In the genomic region with DNA sequence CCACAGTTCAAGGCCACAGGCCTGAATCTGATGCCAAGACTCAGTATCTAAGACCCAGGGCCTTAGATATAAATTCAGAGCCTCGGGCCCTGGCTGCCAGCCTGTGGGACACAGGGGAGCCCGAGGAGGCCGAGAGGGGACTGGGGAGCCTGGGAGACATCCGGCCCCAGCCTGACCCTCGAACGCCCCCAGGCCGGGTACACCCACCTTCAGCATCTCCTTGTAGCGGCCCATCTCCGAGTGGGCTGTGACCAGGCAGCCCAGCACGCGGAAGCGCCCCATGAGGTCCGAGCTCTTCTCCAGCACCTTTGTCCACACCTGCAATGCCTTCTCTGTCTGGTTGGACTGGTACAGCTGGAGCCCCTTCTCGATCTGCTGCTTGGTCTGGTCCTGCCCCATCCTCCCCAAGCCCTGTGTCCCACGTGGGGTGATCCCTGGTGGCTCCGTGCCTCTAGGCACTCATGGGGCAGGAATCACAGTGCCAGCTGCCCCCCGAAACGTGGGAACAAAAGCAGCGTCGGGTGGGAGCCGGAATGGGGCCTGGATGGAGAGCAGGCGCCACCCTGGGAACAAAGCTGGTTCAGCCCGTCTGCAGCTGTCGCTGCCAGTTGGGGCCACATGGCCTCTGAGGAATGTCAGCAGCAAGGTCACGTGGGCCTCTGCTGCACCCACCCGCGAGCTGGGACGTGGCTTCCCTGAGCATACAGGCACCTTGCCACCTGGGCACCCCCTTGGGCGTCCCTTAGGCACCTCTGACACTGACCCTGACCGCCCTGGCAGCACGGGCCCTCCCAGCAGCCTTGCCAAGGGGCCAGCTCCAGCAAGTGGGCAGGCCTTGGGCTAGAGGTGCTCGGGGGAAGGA, we compare ENCODE assay signal across 2 cellular contexts.
TF ChIP-seq lines count a peak whose summit lies in the region.

A gene (minus strand): TSS at position 571 of the 862 bp plus-strand sequence. CDS start 172 bp downstream, at position 399.

TF ChIP-seq in SK-N-SH treated with all-trans-retinoic acid at 6 μM for 48 hours, 23 proteins besides CTCF, POLR2A, EP300 and RAD21:
- no peak for TF ChIP-seq TCF4 (CRISPR knock-in tag; IDR thresholded peaks at IDR 0.05; ENCODE audit: borderline replicate concordance)
- TF ChIP-seq CSDC2 (CRISPR knock-in tag; IDR thresholded peaks at IDR 0.05), result no peak

TF ChIP-seq in SK-N-SH, 30 proteins besides CTCF, POLR2A, EP300 and RAD21:
- TF ChIP-seq RFX5 (IDR thresholded peaks at IDR 0.05; ENCODE audit: low read length) (no peak), TCF12 (IDR thresholded peaks at IDR 0.05) (no peak), GABPA (IDR thresholded peaks at IDR 0.05; ENCODE audit: low read depth) (no peak), SIN3A (IDR thresholded peaks at IDR 0.05; ENCODE audit: borderline replicate concordance, low read depth, low read length) (no peak), RXRA (IDR thresholded peaks at IDR 0.05; ENCODE audit: borderline replicate concordance, low read depth) (no peak), JUND (IDR thresholded peaks at IDR 0.05) (no peak), POLR2AphosphoS5 (IDR thresholded peaks at IDR 0.05; ENCODE audit: low read depth, low read length) (no peak)
- TF ChIP-seq, protein P1, sequence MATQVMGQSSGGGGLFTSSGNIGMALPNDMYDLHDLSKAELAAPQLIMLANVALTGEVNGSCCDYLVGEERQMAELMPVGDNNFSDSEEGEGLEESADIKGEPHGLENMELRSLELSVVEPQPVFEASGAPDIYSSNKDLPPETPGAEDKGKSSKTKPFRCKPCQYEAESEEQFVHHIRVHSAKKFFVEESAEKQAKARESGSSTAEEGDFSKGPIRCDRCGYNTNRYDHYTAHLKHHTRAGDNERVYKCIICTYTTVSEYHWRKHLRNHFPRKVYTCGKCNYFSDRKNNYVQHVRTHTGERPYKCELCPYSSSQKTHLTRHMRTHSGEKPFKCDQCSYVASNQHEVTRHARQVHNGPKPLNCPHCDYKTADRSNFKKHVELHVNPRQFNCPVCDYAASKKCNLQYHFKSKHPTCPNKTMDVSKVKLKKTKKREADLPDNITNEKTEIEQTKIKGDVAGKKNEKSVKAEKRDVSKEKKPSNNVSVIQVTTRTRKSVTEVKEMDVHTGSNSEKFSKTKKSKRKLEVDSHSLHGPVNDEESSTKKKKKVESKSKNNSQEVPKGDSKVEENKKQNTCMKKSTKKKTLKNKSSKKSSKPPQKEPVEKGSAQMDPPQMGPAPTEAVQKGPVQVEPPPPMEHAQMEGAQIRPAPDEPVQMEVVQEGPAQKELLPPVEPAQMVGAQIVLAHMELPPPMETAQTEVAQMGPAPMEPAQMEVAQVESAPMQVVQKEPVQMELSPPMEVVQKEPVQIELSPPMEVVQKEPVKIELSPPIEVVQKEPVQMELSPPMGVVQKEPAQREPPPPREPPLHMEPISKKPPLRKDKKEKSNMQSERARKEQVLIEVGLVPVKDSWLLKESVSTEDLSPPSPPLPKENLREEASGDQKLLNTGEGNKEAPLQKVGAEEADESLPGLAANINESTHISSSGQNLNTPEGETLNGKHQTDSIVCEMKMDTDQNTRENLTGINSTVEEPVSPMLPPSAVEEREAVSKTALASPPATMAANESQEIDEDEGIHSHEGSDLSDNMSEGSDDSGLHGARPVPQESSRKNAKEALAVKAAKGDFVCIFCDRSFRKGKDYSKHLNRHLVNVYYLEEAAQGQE (IDR thresholded peaks at IDR 0.05; ENCODE audit: low read depth, low read length), result no peak
- TF ChIP-seq, protein P2, sequence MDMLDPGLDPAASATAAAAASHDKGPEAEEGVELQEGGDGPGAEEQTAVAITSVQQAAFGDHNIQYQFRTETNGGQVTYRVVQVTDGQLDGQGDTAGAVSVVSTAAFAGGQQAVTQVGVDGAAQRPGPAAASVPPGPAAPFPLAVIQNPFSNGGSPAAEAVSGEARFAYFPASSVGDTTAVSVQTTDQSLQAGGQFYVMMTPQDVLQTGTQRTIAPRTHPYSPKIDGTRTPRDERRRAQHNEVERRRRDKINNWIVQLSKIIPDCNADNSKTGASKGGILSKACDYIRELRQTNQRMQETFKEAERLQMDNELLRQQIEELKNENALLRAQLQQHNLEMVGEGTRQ (IDR thresholded peaks at IDR 0.05; ENCODE audit: borderline replicate concordance, low read depth, low read length), result no peak
- TF ChIP-seq, protein P3, sequence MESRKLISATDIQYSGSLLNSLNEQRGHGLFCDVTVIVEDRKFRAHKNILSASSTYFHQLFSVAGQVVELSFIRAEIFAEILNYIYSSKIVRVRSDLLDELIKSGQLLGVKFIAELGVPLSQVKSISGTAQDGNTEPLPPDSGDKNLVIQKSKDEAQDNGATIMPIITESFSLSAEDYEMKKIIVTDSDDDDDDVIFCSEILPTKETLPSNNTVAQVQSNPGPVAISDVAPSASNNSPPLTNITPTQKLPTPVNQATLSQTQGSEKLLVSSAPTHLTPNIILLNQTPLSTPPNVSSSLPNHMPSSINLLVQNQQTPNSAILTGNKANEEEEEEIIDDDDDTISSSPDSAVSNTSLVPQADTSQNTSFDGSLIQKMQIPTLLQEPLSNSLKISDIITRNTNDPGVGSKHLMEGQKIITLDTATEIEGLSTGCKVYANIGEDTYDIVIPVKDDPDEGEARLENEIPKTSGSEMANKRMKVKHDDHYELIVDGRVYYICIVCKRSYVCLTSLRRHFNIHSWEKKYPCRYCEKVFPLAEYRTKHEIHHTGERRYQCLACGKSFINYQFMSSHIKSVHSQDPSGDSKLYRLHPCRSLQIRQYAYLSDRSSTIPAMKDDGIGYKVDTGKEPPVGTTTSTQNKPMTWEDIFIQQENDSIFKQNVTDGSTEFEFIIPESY (IDR thresholded peaks at IDR 0.05; ENCODE audit: borderline replicate concordance, low read depth), result no peak
TF ChIP-seq in SK-N-SH: peak in this region for 0.
